ENCODE assay signal across 21 cellular contexts in the genomic region with DNA sequence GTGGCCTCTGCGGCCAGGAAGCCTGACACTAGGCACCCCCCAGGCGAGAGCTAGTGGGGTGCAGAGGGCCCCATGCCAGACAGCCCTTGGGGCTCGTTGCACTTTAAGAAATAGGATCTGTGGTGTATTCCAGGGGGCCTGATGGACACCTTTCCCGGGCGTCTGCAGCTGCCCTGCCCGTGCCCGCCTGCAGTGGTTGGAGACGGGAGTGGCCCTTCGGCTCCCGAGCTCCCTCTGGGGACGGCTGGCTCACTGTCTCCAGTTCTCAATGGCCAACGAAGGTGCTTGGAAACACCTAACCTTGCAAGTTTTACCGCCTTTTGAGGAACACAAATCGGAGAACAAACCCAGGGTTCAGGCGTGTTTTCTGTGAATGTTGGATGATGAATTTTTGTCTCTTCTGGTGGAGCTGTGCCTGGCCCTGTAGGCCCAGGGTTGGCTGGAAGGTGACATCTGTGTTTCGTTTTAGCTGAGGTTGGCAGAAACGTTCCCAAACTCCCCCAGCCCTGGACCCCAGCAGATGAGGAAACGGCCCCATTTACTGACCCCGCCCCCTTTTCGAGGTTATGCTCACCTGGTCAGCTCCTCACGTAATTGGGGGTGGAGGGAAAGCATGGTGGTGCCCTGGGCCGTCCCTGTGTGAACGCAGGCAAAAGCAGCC. TPM values are rescaled to one million over a fixed set of nuclear protein-coding genes. Genes with fewer than 3 reads are reported as not detected.
DNase-seq lines count a peak whose midpoint lies in the region; ATAC-seq and TF ChIP-seq lines count a peak whose summit lies in the region.
"Had no signal": no experiment of that assay in that cellular context is flagged by ENCODE, and none has a peak within 500 bp of the region (broad histone marks: within the 10 kb centered on the region; RNA-seq: fewer than 3 reads in every experiment).

No MANE protein-coding gene starts in this region.

- no peak overlapping the region for H3K4me3 ChIP-seq in H7 (ENCODE audit: insufficient read depth, low read depth, low read length)
- H3K4me3 ChIP-seq in Peyer's patch = no peak overlapping the region
- H3K4me3 ChIP-seq in heart right ventricle = no peak overlapping the region
- H3K4me3 ChIP-seq in gastrocnemius medialis = no peak overlapping the region
- H3K4me3 ChIP-seq: body of pancreas, GM12878, lung, sigmoid colon, vagina had no signal

- peaks cover 0 to 8% (median 0%) of the 10 kb centered on the region in 4 donors for H3K4me1 ChIP-seq in Peyer's patch
- H3K4me1 ChIP-seq in heart right ventricle = peaks cover 3 to 21% (median 17%) of the 10 kb centered on the region in 9 donors
- peaks cover 4 to 6% of the 10 kb centered on the region in 2 donors for H3K4me1 ChIP-seq in gastrocnemius medialis

- peaks cover 6% of the 10 kb centered on the region for H3K36me3 ChIP-seq in H7 (replicated peaks; ENCODE audit: control insufficient read depth, insufficient read depth, low read length)
- H3K36me3 ChIP-seq in Peyer's patch = peaks cover 0 to 44% (median 0%) of the 10 kb centered on the region in 3 donors
- peaks cover 0 to 50% (median 23%) of the 10 kb centered on the region in 9 donors for H3K36me3 ChIP-seq in heart right ventricle
- peaks cover 0 to 37% of the 10 kb centered on the region in 2 donors for H3K36me3 ChIP-seq in gastrocnemius medialis

- H3K27me3 ChIP-seq in H7 (ENCODE audit: control insufficient read depth, insufficient read depth, low read length) (no peaks in the 10 kb centered on the region), Peyer's patch (no peaks in the 10 kb centered on the region), heart right ventricle (peaks cover 0 to 22% (median 0%) of the 10 kb centered on the region in 7 donors), gastrocnemius medialis (peaks cover 0 to 9% (median 7%) of the 10 kb centered on the region in 3 donors)
- H3K27me3 ChIP-seq: body of pancreas, vagina had no signal

- no peak overlapping the region for H3K27ac ChIP-seq in Peyer's patch
- H3K27ac ChIP-seq in heart right ventricle = no peak overlapping the region
- H3K27ac ChIP-seq in gastrocnemius medialis = no peak overlapping the region
- H3K27ac ChIP-seq: body of pancreas, sigmoid colon, vagina had no signal

- intact Hi-C loops in heart right ventricle (cut with DNase I) (no loop called here), gastrocnemius medialis (cut with DNase I; ENCODE audit: low total_unique reads) (no loop called here)

- DNase-seq in H7 = peak; percentile 72
- peak in 2 of 3 donors; percentile 65 to 73 for DNase-seq in Peyer's patch
- no peak for DNase-seq in heart right ventricle
- DNase-seq in gastrocnemius medialis = no peak
- DNase-seq in C1 segment of cervical spinal cord (lab: John Stamatoyannopoulos, UW) = no peak
- DNase-seq in retina = no peak
- no peak for DNase-seq in NCI-H345 (lab: John Stamatoyannopoulos, UW)
- DNase-seq: activated naive CD8-positive, alpha-beta T cell treated with anti-CD3 and anti-CD28 coated beads for 36 hours; body of pancreas; dermis blood vessel endothelial cell; GF-D8; NCI-H1436; NCI-H2171 treated with DMSO at 0.1 percent for 48 hours; occipital lobe; sigmoid colon; stimulated activated CD4-positive, alpha-beta T cell treated with anti-CD3 and anti-CD28 coated beads, Interleukin-1b, Interleukin-23, amount 100 ng/mL, for 48 hours; stimulated activated naive CD8-positive, alpha-beta T cell treated with anti-CD3 and anti-CD28 coated beads, Interleukin-15, amount 100 ng/mL, for 72 hours; T-cell had no signal

- in situ Hi-C loops in gastrocnemius medialis (cut with MboI; ENCODE audit: low sequenced_read_pairs in 4 of 4) = no loop called here

- ATAC-seq in heart right ventricle = peak in 3 of 8 donors; percentile 17 to 30 (median 18)
- ATAC-seq in gastrocnemius medialis = no peak
- ATAC-seq: body of pancreas; GM12878; stimulated activated naive CD8-positive, alpha-beta T cell treated with anti-CD3 and anti-CD28 coated beads, Interleukin-15, amount 100 ng/mL, for 72 hours had no signal

- TF ChIP-seq POLR2A in Peyer's patch (IDR thresholded peaks at IDR 0.05) (no peak), gastrocnemius medialis (IDR thresholded peaks at IDR 0.05) (no peak)

- TF ChIP-seq CTCF in Peyer's patch (IDR thresholded peaks at IDR 0.05) (peak in 4 of 6 experiments; percentile 12 to 61 (median 55)), heart right ventricle (IDR thresholded peaks at IDR 0.05) (peak in 5 of 9 donors; percentile 13 to 40 (median 23)), gastrocnemius medialis (IDR thresholded peaks at IDR 0.05 in 4 of 5, conservative IDR thresholded peaks at IDR 0.05 in 1 of 5) (peak in 3 of 5 experiments; percentile 24 to 47 (median 42))

- no peaks in the 10 kb centered on the region for H3K9me3 ChIP-seq in Peyer's patch
- H3K9me3 ChIP-seq in heart right ventricle = no peaks in the 10 kb centered on the region
- no peaks in the 10 kb centered on the region for H3K9me3 ChIP-seq in gastrocnemius medialis
- H3K9me3 ChIP-seq: sigmoid colon, vagina had no signal

- WGBS in heart right ventricle, 2 donors = 78 to 80% methylated on average over 23 of the region's 23 CpGs

RNA-seq across cellular contexts. Expression of a gene that starts 17.4 kb away (rescaled TPM):
- 3.2 and 6.1 TPM in 2 replicates for total RNA-seq in H7 (2014; rRNA removed; shearing (Covaris generic))
- total RNA-seq in Peyer's patch = not detected
- 1 to 10 TPM in 1 of 10 donors, under 1 TPM in 7, not detected in 2; 0.17 to 1.3 (median 0.37) TPM for total RNA-seq in heart right ventricle
- 1 to 10 TPM in 1 of 2 donors, under 1 TPM in 1; 0.64 to 1.1 TPM for polyA plus RNA-seq in heart right ventricle
- total RNA-seq in gastrocnemius medialis = 1 to 10 TPM in 1 of 4 donors, under 1 TPM in 1, not detected in 2; 0.61 to 1.1 TPM
- total RNA-seq: body of pancreas had no signal

RNA-seq across cellular contexts. Expression of a gene that starts 46.2 kb away (rescaled TPM):
- 127 and 173 TPM in 2 replicates for total RNA-seq in H7 (2014; rRNA removed; shearing (Covaris generic))
- total RNA-seq in Peyer's patch (10 to 100 TPM; 17.7 to 52.7 (median 29.3) TPM), heart right ventricle (10 to 100 TPM; 17.9 to 34.1 (median 23.7) TPM), gastrocnemius medialis (10 to 100 TPM; 46.3 to 94.7 (median 71.5) TPM)
- 10 to 100 TPM; 15.4 to 83.8 TPM for polyA plus RNA-seq in heart right ventricle

Comparison
In these comparisons a context has a peak if more than half of its experiments do, and no peak if none do; other contexts are left out.
1. DNase-seq: peak in H7 (single experiment) and Peyer's patch (2 of 3); none in heart right ventricle (0 of 2), gastrocnemius medialis (0 of 2), C1 segment of cervical spinal cord (0 of 14), retina (single experiment) and NCI-H345 (single experiment).
2. Peak in every context shown above with its lines, with median percentiles within 50 percentile points of each other: CTCF ChIP-seq.